21 cellular contexts compared by ENCODE assay signal in the genomic region with DNA sequence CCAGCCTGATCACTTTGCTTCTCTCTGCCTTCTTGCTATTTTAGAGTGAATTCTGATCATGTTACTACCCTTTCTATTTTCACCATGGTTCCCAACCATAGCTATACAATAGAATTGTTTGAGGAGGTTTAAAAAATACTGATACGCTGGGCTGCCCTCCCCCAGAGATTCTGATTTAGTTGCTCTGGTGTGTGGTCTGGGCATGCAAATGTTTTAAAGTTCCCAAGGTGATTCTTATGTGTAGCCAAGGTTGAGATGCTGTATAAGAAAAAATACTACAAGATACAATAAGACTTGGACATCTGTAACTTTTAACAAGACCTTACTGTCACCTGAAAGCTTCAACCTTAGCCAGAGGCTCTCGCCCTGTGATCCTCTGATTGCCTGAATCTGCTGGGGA. TPM values are rescaled to one million over a fixed set of nuclear protein-coding genes. Genes with fewer than 3 reads are reported as not detected.
DNase-seq lines count a peak whose midpoint lies in the region; ATAC-seq, FAIRE-seq and TF ChIP-seq lines count a peak whose summit lies in the region.
"Had no signal": no experiment of that assay in that cellular context is flagged by ENCODE, and none has a peak within 500 bp of the region (broad histone marks: within the 10 kb centered on the region; RNA-seq: fewer than 3 reads in every experiment).

No MANE protein-coding gene starts in this region.

- TF ChIP-seq RAD21 in GM12878 (IDR thresholded peaks at IDR 0.05; ENCODE audit: insufficient read depth, low read depth, low read length) = no peak

- TF ChIP-seq CTCF in GM12878 (IDR thresholded peaks at IDR 0.05 in 2 of 3, conservative IDR thresholded peaks at IDR 0.05 in 1 of 3; ENCODE audit: control insufficient read depth in 2 of 3, extremely low read depth in 1 of 3, insufficient read depth in 1 of 3, low read depth in 3 of 3, low read length in 3 of 3) = no peak

- POLR2A ChIA-PET in GM12878 (lab: Charles Lee) = no interaction called here

- H3K27ac ChIP-seq in GM12878 (ENCODE audit: control insufficient read depth, insufficient read depth) = no peak overlapping the region
- H3K27ac ChIP-seq: BLaER1 had no signal

- TF ChIP-seq POLR2A in GM12878 (IDR thresholded peaks at IDR 0.05; ENCODE audit: low read depth, low read length) (no peak), erythroblast (IDR thresholded peaks at IDR 0.05; ENCODE audit: low read length) (no peak)

- H3K36me3 ChIP-seq in GM12878 (ENCODE audit: control insufficient read depth in 2 of 2, insufficient read depth in 2 of 2, low read length in 1 of 2) = no peaks in the 10 kb centered on the region
- H3K36me3 ChIP-seq: BE2C, BLaER1 had no signal

- no peaks in the 10 kb centered on the region for H3K9me3 ChIP-seq in GM12878 (replicated peaks; ENCODE audit: control insufficient read depth, insufficient read depth, low read length)
- H3K9me3 ChIP-seq: BE2C, BLaER1, Caco-2 had no signal

- no peaks in the 10 kb centered on the region for H3K79me2 ChIP-seq in GM12878 (ENCODE audit: control insufficient read depth, insufficient read depth, low read length)

- H3K4me3 ChIP-seq in GM12878 = no peak overlapping the region
- H3K4me3 ChIP-seq: BLaER1 had no signal

- BruUV-seq in GM12878 (replicated peaks; lab: Mats Ljungman, UMichigan) = no TSS peak

- ATAC-seq in GM18511 (IDR thresholded peaks at IDR 0.05; ENCODE audit: unreplicated experiment) (peak; percentile 46), GM21723 (IDR thresholded peaks at IDR 0.05; ENCODE audit: unreplicated experiment) (peak; percentile 58), GM12878 (peak; percentile 37; the same call in 2 of the 3 replicates)
- ATAC-seq: CD8-positive, alpha-beta T cell had no signal

- 32% methylated on average over 2 of the region's 2 CpGs for WGBS in GM12878 (ENCODE audit: insufficient coverage, insufficient replicate concordance, low lambda C conversion rate, missing lambda C conversion rate)

- in situ Hi-C loops in GM12878 (cut with MboI) = no loop called here

- intact Hi-C loops in GM12878 (cut with micrococcal nuclease; ENCODE audit: unreplicated experiment) = no loop called here

- no peak for TF ChIP-seq EP300 in GM12878 (IDR thresholded peaks at IDR 0.05; ENCODE audit: borderline replicate concordance in 1 of 2, control insufficient read depth in 1 of 2, low read depth in 2 of 2, low read length in 2 of 2)

- CTCF ChIA-PET in GM12878 (lab: Yijun Ruan, JAX) = interaction anchor here (1.0 kb wide), 1 partner anchor 46 kb away, joined by 3 read pairs; no protein-coding TSS in a partner anchor

- DNase-seq in GM12878 (ENCODE audit: low read depth, low spot score) = no peak
- no peak for DNase-seq in erythroblast (lab: John Stamatoyannopoulos, UW)
- DNase-seq in NCI-H1105 (lab: John Stamatoyannopoulos, UW) = no peak
- no peak for DNase-seq in activated CD4-positive, alpha-beta T cell treated with anti-CD3 and anti-CD28 coated beads for 4 hours
- no peak for DNase-seq in NCI-H1417 treated with DMSO at 0.1 percent for 48 hours (lab: John Stamatoyannopoulos, UW)
- DNase-seq: 8988T; ACHN; Caco-2; Calu3; CD4-positive, CD25-positive, alpha-beta regulatory T cell; CD8-positive, alpha-beta T cell; DMS79 treated with DMSO at 0.1 percent for 48 hours; GF-D8 had no signal

- no peaks in the 10 kb centered on the region for H3K4me1 ChIP-seq in GM12878 (ENCODE audit: control insufficient read depth, insufficient read depth, low read length)
- H3K4me1 ChIP-seq: BE2C, BLaER1, Caco-2 had no signal

- no peaks in the 10 kb centered on the region for H4K20me1 ChIP-seq in GM12878 (ENCODE audit: control insufficient read depth, insufficient read depth)
- H4K20me1 ChIP-seq: BLaER1 had no signal

- H2AFZ ChIP-seq in GM12878 (ENCODE audit: control insufficient read depth, low read depth, low read length) = no peak overlapping the region

- no peak for FAIRE-seq in GM12878 (lab: Jason Lieb, UNC)
- FAIRE-seq: A204.1, D721Med, G401.6, GM12892 had no signal

- H3K9ac ChIP-seq in GM12878 (ENCODE audit: control insufficient read depth, insufficient read depth, low read length) = no peak overlapping the region
- H3K9ac ChIP-seq: BLaER1 had no signal

- H3K27me3 ChIP-seq in GM12878 (replicated peaks in 1 of 2; ENCODE audit: control insufficient read depth in 2 of 2, insufficient read depth in 2 of 2, low read length in 1 of 2) = no peaks in the 10 kb centered on the region
- H3K27me3 ChIP-seq: BE2C had no signal

- RAD21 ChIA-PET in GM12878 (lab: Charles Lee; ENCODE audit: unreplicated experiment) = no interaction called here

- no peak overlapping the region for H3K4me2 ChIP-seq in GM12878 (ENCODE audit: control insufficient read depth, insufficient read depth)
- H3K4me2 ChIP-seq: BLaER1 had no signal

- SMC1A ChIA-PET in GM12878 (lab: Charles Lee; ENCODE audit: uncharacterized antibody, unreplicated experiment) = interaction anchor here (1.4 kb wide), 2 partner anchors 17 to 18 kb away, joined by 3 to 4 read pairs; no protein-coding TSS in a partner anchor

TF ChIP-seq in GM12878, 131 proteins besides CTCF, POLR2A, EP300 and RAD21 (continues in another document):
- no peak for TF ChIP-seq SMARCA5 (IDR thresholded peaks at IDR 0.05)
- TF ChIP-seq NKRF (conservative IDR thresholded peaks at IDR 0.05) = no peak
- TF ChIP-seq, protein P1, sequence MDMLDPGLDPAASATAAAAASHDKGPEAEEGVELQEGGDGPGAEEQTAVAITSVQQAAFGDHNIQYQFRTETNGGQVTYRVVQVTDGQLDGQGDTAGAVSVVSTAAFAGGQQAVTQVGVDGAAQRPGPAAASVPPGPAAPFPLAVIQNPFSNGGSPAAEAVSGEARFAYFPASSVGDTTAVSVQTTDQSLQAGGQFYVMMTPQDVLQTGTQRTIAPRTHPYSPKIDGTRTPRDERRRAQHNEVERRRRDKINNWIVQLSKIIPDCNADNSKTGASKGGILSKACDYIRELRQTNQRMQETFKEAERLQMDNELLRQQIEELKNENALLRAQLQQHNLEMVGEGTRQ (IDR thresholded peaks at IDR 0.05; ENCODE audit: borderline replicate concordance, low read depth, low read length) = no peak
- no peak for TF ChIP-seq USF1 (IDR thresholded peaks at IDR 0.05; ENCODE audit: borderline replicate concordance, extremely low read length, insufficient read depth, low read depth, low read length)
- TF ChIP-seq PML (IDR thresholded peaks at IDR 0.05; ENCODE audit: low read length) = no peak
- no peak for TF ChIP-seq E2F4 (IDR thresholded peaks at IDR 0.05; ENCODE audit: low read depth, low read length)
- TF ChIP-seq SP1 (IDR thresholded peaks at IDR 0.05; ENCODE audit: low read depth, low read length) = no peak

RNA-seq across cellular contexts. Expression of gene INTS6L, which starts 22.2 kb away (rescaled TPM):
- total RNA-seq in GM12878 (2013; cell fraction: nucleolus; rRNA removed) = 101 and 106 TPM in 2 replicates
- total RNA-seq in GM12878 (2014; rRNA removed) = 14.1 and 16.1 TPM in 2 replicates
- 18.7 and 20.8 TPM in 2 replicates for total RNA-seq in GM12878 (2014; rRNA removed; fragmentation: Illumina TruSeq; extraction: Trizol)
- total RNA-seq in GM12878 (2021) = 14.2 and 16.6 TPM in 2 replicates
- polyA plus RNA-seq in GM12878 (2011; ENCODE audit: low read depth) = 14.5 TPM
- polyA plus RNA-seq in GM12878 (2011; rRNA removed) = 84.9 and 137 TPM in 2 replicates
- polyA plus RNA-seq in GM12878 (2011; cell fraction: cytosol; rRNA removed) = 28.7 and 29.9 TPM in 2 replicates
- 218 and 262 TPM in 2 replicates for polyA plus RNA-seq in GM12878 (2011; cell fraction: nucleus; rRNA removed)
- polyA plus RNA-seq in GM12878 (2012) = 16.1 and 17.6 TPM in 2 replicates
- 25.1 and 34.2 TPM in 2 replicates for polyA plus RNA-seq in GM12878 (2014; fragmentation: Illumina TruSeq; extraction: Trizol)
- 10 to 100 TPM in 1 of 2 experiments, 1 to 10 TPM in 1; 4.9 to 10.5 TPM for polyA plus RNA-seq in GM12878 (2014; fragmentation: Nextera tagmentation; extraction: Ambion mirVana)
- 20.8 and 20.9 TPM in 2 replicates for polyA plus RNA-seq in GM12878 (2014; rRNA removed)
- polyA plus RNA-seq in GM12878 (2016; fragmentation: Nextera tagmentation; extraction: Ambion mirVana) = 1 to 10 TPM; 7.5 to 9.2 TPM
- polyA minus RNA-seq in GM12878 (2011; rRNA and poly(A)+ RNA removed) = 41.2 and 41.6 TPM in 2 replicates
- polyA minus RNA-seq in GM12878 (2011; cell fraction: cytosol; rRNA and poly(A)+ RNA removed) = 12.0 and 16.8 TPM in 2 replicates
- 61.1 and 73.0 TPM in 2 replicates for polyA minus RNA-seq in GM12878 (2011; cell fraction: nucleus; rRNA and poly(A)+ RNA removed)
